ENCODE assay signal across 28 cellular contexts in genomic region chr13:26308836-26309235, GRCh38.
"Had no signal": no experiment of that assay in that cellular context is flagged by ENCODE, and none has a peak within 500 bp of the region (broad histone marks: within the 10 kb centered on the region; RNA-seq: fewer than 3 reads in every experiment).

No MANE protein-coding gene starts in this region.

- H2AFZ ChIP-seq: neural progenitor cell, parathyroid adenoma had no signal

- H3K27ac ChIP-seq: neural progenitor cell, ovary, parathyroid adenoma, psoas muscle, skin epidermis, spleen, suprapubic skin, testis, tibial artery, transverse colon, upper lobe of right lung, uterus had no signal

- H3K9ac ChIP-seq: neural progenitor cell, parathyroid adenoma had no signal

- H3K9me3 ChIP-seq: ovary, psoas muscle, suprapubic skin, testis, tibial artery, transverse colon, upper lobe of right lung, uterus had no signal

- H3K36me3 ChIP-seq: neural progenitor cell, ovary, spleen, suprapubic skin, tibial artery, transverse colon, upper lobe of right lung, uterus had no signal

- DNase-seq: natural killer cell; occipital lobe; ovary; posterior cingulate gyrus; psoas muscle; right cardiac atrium; spleen; stimulated activated CD4-positive, alpha-beta T cell treated with anti-CD3 and anti-CD28 coated beads, Interleukin-12 subunit alpha, Interleukin-12 subunit beta, amount 100 ng/mL, for 4 hours; stimulated activated CD4-positive, alpha-beta T cell treated with anti-CD3 and anti-CD28 coated beads, Interleukin-1b, Interleukin-23, amount 100 ng/mL, for 48 hours; stimulated activated CD4-positive, alpha-beta T cell treated with anti-CD3 and anti-CD28 coated beads, Interleukin-4, amount 100 ng/mL, for 1 hour; stimulated activated CD4-positive, alpha-beta T cell treated with anti-CD3 and anti-CD28 coated beads, Interleukin-4, amount 100 ng/mL, for 4 hours; stimulated activated CD8-positive, alpha-beta memory T cell treated with anti-CD3 and anti-CD28 coated beads, Interleukin-4, amount 100 ng/mL, for 48 hours; stimulated activated naive CD4-positive, alpha-beta T cell; stimulated activated naive CD8-positive, alpha-beta T cell treated with anti-CD3 and anti-CD28 coated beads, Interleukin-15, amount 100 ng/mL, for 72 hours; stimulated activated naive CD8-positive, alpha-beta T cell treated with anti-CD3 and anti-CD28 coated beads, Interleukin-15, Interleukin-2, amounts not matched to agents 100 U/mL and 50 U/mL, for 24 hours; substantia nigra; testis; tibial artery; transverse colon; upper lobe of right lung; uterus had no signal

- H3K4me3 ChIP-seq: neural progenitor cell, ovary, psoas muscle, skin epidermis, smooth muscle cell, spleen, suprapubic skin, testis, tibial artery, transverse colon, upper lobe of right lung, uterus had no signal

- H3K4me1 ChIP-seq: parathyroid adenoma, testis, upper lobe of right lung, uterus had no signal

- H3K27me3 ChIP-seq: neural progenitor cell, ovary, spleen, suprapubic skin, testis, tibial artery, transverse colon, upper lobe of right lung, uterus had no signal

- ATAC-seq: natural killer cell; psoas muscle; right cardiac atrium; sciatic nerve; stimulated activated memory B cell treated with anti-CD40 and anti-IgM and Interleukin-4, amounts not matched to agents 10 μg/mL and 1 μg/mL and 100 μg/mL, for 72 hours; stimulated activated naive CD8-positive, alpha-beta T cell treated with anti-CD3 and anti-CD28 coated beads, Interleukin-15, amount 100 ng/mL, for 72 hours; stimulated activated naive CD8-positive, alpha-beta T cell treated with anti-CD3 and anti-CD28 coated beads, Interleukin-15, Interleukin-2, amounts not matched to agents 100 U/mL and 50 U/mL, for 24 hours had no signal

- H3K4me2 ChIP-seq: neural progenitor cell, smooth muscle cell had no signal
